ENCODE assay signal across 27 cellular contexts in the genomic region with DNA sequence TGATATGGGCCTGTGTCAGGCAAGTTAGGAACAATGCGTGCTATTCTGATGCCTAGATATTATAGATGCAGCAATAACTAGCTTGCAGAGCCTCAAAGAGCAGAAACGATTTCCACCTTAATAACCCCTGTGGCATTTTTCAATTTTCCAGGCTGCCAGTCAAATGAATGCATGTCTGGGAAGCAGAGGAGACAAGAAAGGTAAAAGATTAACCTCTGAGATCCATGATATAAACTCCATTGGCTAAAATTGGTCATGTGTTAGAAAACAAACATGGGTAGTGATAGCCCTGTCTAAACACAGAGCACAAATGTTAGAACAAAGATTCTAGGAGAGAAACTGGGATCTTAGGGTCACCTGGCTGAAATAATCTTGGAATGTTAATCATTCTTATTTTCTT.
DNase-seq lines count a peak whose midpoint lies in the region; ATAC-seq, FAIRE-seq and TF ChIP-seq lines count a peak whose summit lies in the region.
"Had no signal": no experiment of that assay in that cellular context is flagged by ENCODE, and none has a peak within 500 bp of the region (broad histone marks: within the 10 kb centered on the region; RNA-seq: fewer than 3 reads in every experiment).

No MANE protein-coding gene starts in this region.

- H3K4me1 Mint-ChIP-seq in endodermal cell = peaks cover 74% of the 10 kb centered on the region
- H3K4me1 Mint-ChIP-seq in nephron = peaks cover 72% of the 10 kb centered on the region

- POLR2A ChIA-PET in HepG2 (lab: Yijun Ruan, JAX) = no interaction called here

- H3K27me3 Mint-ChIP-seq in endodermal cell (ENCODE audit: insufficient read depth) = no peaks in the 10 kb centered on the region
- H3K27me3 Mint-ChIP-seq in nephron (ENCODE audit: low read depth) = no peaks in the 10 kb centered on the region
- H3K27me3 Mint-ChIP-seq: CD4-positive, CD25-positive, alpha-beta regulatory T cell had no signal

- WGBS in HepG2 (ENCODE audit: low lambda C conversion rate) = 29% methylated on average over 2 of the region's 2 CpGs
- WGBS in right lobe of liver (ENCODE audit: insufficient coverage, low coverage, low lambda C conversion rate, missing lambda C conversion rate) = 48% methylated on average over 2 of the region's 2 CpGs
- 52 to 63% methylated on average over 2 of the region's 2 CpGs for WGBS in endodermal cell (ENCODE audit: insufficient coverage in 1 of 2, insufficient read length in 1 of 2), 2 experiments

- intact Hi-C loops in HepG2 (cut with micrococcal nuclease; ENCODE audit: unreplicated experiment) (no loop called here), right lobe of liver (cut with DNase I) (no loop called here)

- H3K9ac ChIP-seq in HepG2 (ENCODE audit: insufficient read depth, low read depth, low read length) = no peak overlapping the region
- H3K9ac ChIP-seq in endodermal cell (ENCODE audit: extremely low read depth, low read length, poor library complexity, severe bottlenecking) = peak overlapping the region; percentile 24
- H3K9ac ChIP-seq: SK-N-SH had no signal

- DNase-seq in HepG2 (ENCODE audit: low spot score) (peak; percentile 55), right lobe of liver (no peak), endodermal cell (no peak), GM19239 (ENCODE audit: insufficient read length, low spot score) (no peak), coronary artery (ENCODE audit: low spot score) (no peak)
- DNase-seq: BE2C; CD4-positive, CD25-positive, alpha-beta regulatory T cell; COR-L47; DMS153; EL; H7; HFFc6; KBM-7; NCI-H1105 treated with DMSO at 0.1 percent for 48 hours; NCI-H1694; NCI-H2081 treated with DMSO at 0.1 percent for 48 hours; NCI-H774; SHP77; SK-N-SH had no signal

- H3K4me1 ChIP-seq in HepG2 (ENCODE audit: insufficient read depth, low read length) (peaks cover 19% of the 10 kb centered on the region), right lobe of liver (no peaks in the 10 kb centered on the region), endodermal cell (ENCODE audit: control insufficient read depth, insufficient read depth, low read length) (peaks cover 19% of the 10 kb centered on the region)

- BruUV-seq in HepG2 (replicated peaks; lab: Mats Ljungman, UMichigan) = no TSS peak

- H3K27ac ChIP-seq in HepG2 (ENCODE audit: extremely low read length, insufficient read depth, low read length) (no peak overlapping the region), right lobe of liver (no peak overlapping the region), endodermal cell (ENCODE audit: low read depth, low read length) (peak overlapping the region; percentile 58), coronary artery (no peak overlapping the region)
- H3K27ac ChIP-seq: HL-60 had no signal

- TF ChIP-seq EP300 in HepG2 (IDR thresholded peaks at IDR 0.05; ENCODE audit: low read depth in 2 of 2, low read length in 2 of 2) (no peak), HepG2 (CRISPR knock-in tag; IDR thresholded peaks at IDR 0.05; ENCODE audit: borderline replicate concordance) (no peak)

- no peaks in the 10 kb centered on the region for H3K79me2 ChIP-seq in HepG2 (ENCODE audit: insufficient read depth, low read length)

- H3K9me3 Mint-ChIP-seq in endodermal cell (no peaks in the 10 kb centered on the region), nephron (no peaks in the 10 kb centered on the region)
- H3K9me3 Mint-ChIP-seq: HFFc6 had no signal

- ATAC-seq in HepG2 (peak; percentile 92), right lobe of liver (no peak), HG03039 (IDR thresholded peaks at IDR 0.05; ENCODE audit: unreplicated experiment) (no peak), GM19351 (IDR thresholded peaks at IDR 0.05; ENCODE audit: unreplicated experiment) (no peak)
- ATAC-seq: GM12878 had no signal

- CTCF ChIA-PET in HepG2 (lab: Yijun Ruan, JAX; ENCODE audit: low intra/inter-chr PET ratio, low total read pairs) = no interaction called here

- in situ Hi-C loops in HepG2 (cut with HindIII; ENCODE audit: extremely low pct_ligation_motif_present, low pct_unique_long_range_greater_than_20kb) = no loop called here

- TF ChIP-seq POLR2A in HepG2 (IDR thresholded peaks at IDR 0.05; ENCODE audit: insufficient read depth in 1 of 2, low read depth in 2 of 2, low read length in 2 of 2) = no peak
- no peak for TF ChIP-seq POLR2A in right lobe of liver (IDR thresholded peaks at IDR 0.05)

- H3K36me3 Mint-ChIP-seq in endodermal cell (ENCODE audit: low read depth) (no peaks in the 10 kb centered on the region), nephron (ENCODE audit: low read depth) (no peaks in the 10 kb centered on the region)
- H3K36me3 Mint-ChIP-seq: CD4-positive, CD25-positive, alpha-beta regulatory T cell had no signal

- H3K27me3 ChIP-seq in HepG2 (ENCODE audit: control insufficient read depth in 1 of 2, insufficient read depth in 2 of 2, low read length in 2 of 2) = no peaks in the 10 kb centered on the region
- no peaks in the 10 kb centered on the region for H3K27me3 ChIP-seq in right lobe of liver
- H3K27me3 ChIP-seq in endodermal cell (ENCODE audit: control insufficient read depth, insufficient read depth, low read length, poor library complexity, severe bottlenecking) = no peaks in the 10 kb centered on the region
- H3K27me3 ChIP-seq: BE2C had no signal

- H3K27ac Mint-ChIP-seq in endodermal cell (peak overlapping the region; percentile 92), nephron (peak overlapping the region; percentile 91 to 96 (median 93))
- H3K27ac Mint-ChIP-seq: CD4-positive, CD25-positive, alpha-beta regulatory T cell; HFFc6 had no signal

- no peak overlapping the region for H2AFZ ChIP-seq in HepG2 (ENCODE audit: low read length)

- H4K20me1 ChIP-seq in HepG2 (ENCODE audit: insufficient read depth, low read length) = no peaks in the 10 kb centered on the region

- H3K9me3 ChIP-seq in HepG2 (ENCODE audit: low read length) (no peaks in the 10 kb centered on the region), right lobe of liver (no peaks in the 10 kb centered on the region), endodermal cell (ENCODE audit: control insufficient read depth, low read length) (no peaks in the 10 kb centered on the region)
- H3K9me3 ChIP-seq: BE2C, SK-N-SH had no signal

- H3K36me3 ChIP-seq in HepG2 (replicated peaks in 1 of 2; ENCODE audit: control insufficient read depth in 1 of 2, insufficient read depth in 2 of 2, low read length in 2 of 2) (no peaks in the 10 kb centered on the region), right lobe of liver (no peaks in the 10 kb centered on the region), endodermal cell (ENCODE audit: control insufficient read depth, insufficient read depth, low read length) (no peaks in the 10 kb centered on the region)
- H3K36me3 ChIP-seq: BE2C had no signal

- peak overlapping the region; percentile 33; the same call in 1 of the 2 replicates for H3K4me2 ChIP-seq in HepG2 (ENCODE audit: low read depth, low read length)
- H3K4me2 ChIP-seq: SK-N-SH had no signal

- TF ChIP-seq CTCF in HepG2 (CRISPR knock-in tag; IDR thresholded peaks at IDR 0.05) = no peak
- no peak for TF ChIP-seq CTCF in right lobe of liver (IDR thresholded peaks at IDR 0.05)
- no peak for TF ChIP-seq CTCF in endodermal cell (conservative IDR thresholded peaks at IDR 0.05)
- no peak for TF ChIP-seq CTCF in nephron (IDR thresholded peaks at IDR 0.05; ENCODE audit: unreplicated experiment in 3 of 3)
- TF ChIP-seq CTCF in coronary artery (IDR thresholded peaks at IDR 0.05) = no peak

- FAIRE-seq in HepG2 (lab: Jason Lieb, UNC) (peak; percentile 4), GM19239 (lab: Jason Lieb, UNC) (no peak)
- FAIRE-seq: A204.1, GM12878, HTR-8/SVneo, RCC 7860 had no signal

- TF ChIP-seq RAD21 in HepG2 (CRISPR knock-in tag; IDR thresholded peaks at IDR 0.05) = no peak

- no peak overlapping the region for H3K4me3 ChIP-seq in HepG2 (replicated peaks in 1 of 3; ENCODE audit: insufficient read depth in 1 of 3, low read depth in 2 of 3, low read length in 3 of 3)
- no peak overlapping the region for H3K4me3 ChIP-seq in right lobe of liver
- H3K4me3 ChIP-seq in endodermal cell (ENCODE audit: low read length) = peak overlapping the region; percentile 51
- H3K4me3 ChIP-seq in coronary artery = no peak overlapping the region
- H3K4me3 ChIP-seq: GM12878 had no signal

- peak overlapping the region; percentile 7 for H3K4me3 Mint-ChIP-seq in endodermal cell
- H3K4me3 Mint-ChIP-seq in nephron = no peak overlapping the region
- H3K4me3 Mint-ChIP-seq: CD4-positive, CD25-positive, alpha-beta regulatory T cell; HFFc6 had no signal

TF ChIP-seq in HepG2, 621 proteins besides CTCF, POLR2A, EP300 and RAD21 (continues in another document):
- TF ChIP-seq HNF1A (IDR thresholded peaks at IDR 0.05; ENCODE audit: low read depth) (peak; percentile 22; the same call in 1 of the 2 replicates), HNF1A (CRISPR knock-in tag; IDR thresholded peaks at IDR 0.05; ENCODE audit: borderline replicate concordance) (no peak)
